ENCODE assay signal across 8 cellular contexts in genomic region chr1:115975569-115976061, GRCh38. TPM values are rescaled to one million over a fixed set of nuclear protein-coding genes. Genes with fewer than 3 reads are reported as not detected.
A peak's percentile ranks its signal among the peaks of the same experiment; 100 is the strongest.
DNase-seq lines count a peak whose midpoint lies in the region; ATAC-seq, FAIRE-seq and TF ChIP-seq lines count a peak whose summit lies in the region.

No MANE protein-coding gene starts in this region.

- H3K27ac ChIP-seq in kidney (ENCODE audit: low read depth in 2 of 2, low read length in 2 of 2) (peak overlapping the region in 1 of 2 donors; percentile 54), substantia nigra (ENCODE audit: low read depth, low read length, poor library complexity, severe bottlenecking) (peak overlapping the region; percentile 97)

- peak overlapping the region; percentile 31 for H3K27ac Mint-ChIP-seq in T-helper 1 cell treated with Interleukin-12 subunit alpha and Interleukin-12 subunit beta and Interleukin-4 antibody, amounts not matched to agents 30 μg/mL and 1 μg/mL, for 36 hours
- peak overlapping the region; percentile 22 for H3K27ac Mint-ChIP-seq in activated naive CD8-positive, alpha-beta T cell treated with anti-CD3 and anti-CD28 coated beads, Interleukin-2, amount 50 U/mL, for 24 hours

- intact Hi-C loops in kidney (cut with DNase I): no loop called here

- H3K4me1 Mint-ChIP-seq in T-helper 1 cell treated with Interleukin-12 subunit alpha and Interleukin-12 subunit beta and Interleukin-4 antibody, amounts not matched to agents 30 μg/mL and 1 μg/mL, for 36 hours (ENCODE audit: low read depth): peaks cover 7% of the 10 kb centered on the region
- H3K4me1 Mint-ChIP-seq in activated naive CD8-positive, alpha-beta T cell treated with anti-CD3 and anti-CD28 coated beads, Interleukin-2, amount 50 U/mL, for 24 hours: peaks cover 7% of the 10 kb centered on the region

- no peaks in the 10 kb centered on the region for H3K36me3 Mint-ChIP-seq in T-helper 1 cell treated with Interleukin-12 subunit alpha and Interleukin-12 subunit beta and Interleukin-4 antibody, amounts not matched to agents 30 μg/mL and 1 μg/mL, for 36 hours (ENCODE audit: low read depth)
- H3K36me3 Mint-ChIP-seq in activated naive CD8-positive, alpha-beta T cell treated with anti-CD3 and anti-CD28 coated beads, Interleukin-2, amount 50 U/mL, for 24 hours (ENCODE audit: low read depth): no peaks in the 10 kb centered on the region

- no peaks in the 10 kb centered on the region for H3K9me3 Mint-ChIP-seq in T-helper 1 cell treated with Interleukin-12 subunit alpha and Interleukin-12 subunit beta and Interleukin-4 antibody, amounts not matched to agents 30 μg/mL and 1 μg/mL, for 36 hours
- H3K9me3 Mint-ChIP-seq in activated naive CD8-positive, alpha-beta T cell treated with anti-CD3 and anti-CD28 coated beads, Interleukin-2, amount 50 U/mL, for 24 hours: no peaks in the 10 kb centered on the region

- peak overlapping the region; percentile 87 for H3K4me3 Mint-ChIP-seq in T-helper 1 cell treated with Interleukin-12 subunit alpha and Interleukin-12 subunit beta and Interleukin-4 antibody, amounts not matched to agents 30 μg/mL and 1 μg/mL, for 36 hours
- H3K4me3 Mint-ChIP-seq in activated naive CD8-positive, alpha-beta T cell treated with anti-CD3 and anti-CD28 coated beads, Interleukin-2, amount 50 U/mL, for 24 hours: peak overlapping the region; percentile 79

- peaks cover 0 to 3% of the 10 kb centered on the region in 2 donors for H3K4me1 ChIP-seq in kidney (ENCODE audit: control insufficient read depth in 1 of 2, insufficient read depth in 1 of 2, low read depth in 1 of 2, low read length in 2 of 2)

- ATAC-seq in activated naive CD8-positive, alpha-beta T cell treated with anti-CD3 and anti-CD28 coated beads, Interleukin-2, amount 50 U/mL, for 24 hours: no peak
- no peak for ATAC-seq in HG03097 (IDR thresholded peaks at IDR 0.05; ENCODE audit: low FRiP score, unreplicated experiment)

- DNase-seq in T-helper 1 cell (no peak), kidney (no peak), substantia nigra (lab: John Stamatoyannopoulos, UW) (no peak), NOMO-1 treated with dmso at 0.1 percent for 144 hours (lab: John Stamatoyannopoulos, UW; ENCODE audit: unreplicated experiment) (no peak), hypothalamus (lab: John Stamatoyannopoulos, UW) (no peak)
- DNase-seq in activated naive CD8-positive, alpha-beta T cell treated with anti-CD3 and anti-CD28 coated beads, Interleukin-2, amount 50 U/mL, for 24 hours: no peak

- no peak for FAIRE-seq in kidney (lab: Jason Lieb, UNC)

- no peak for TF ChIP-seq CTCF in kidney (IDR thresholded peaks at IDR 0.05; ENCODE audit: borderline replicate concordance, extremely low read depth, insufficient read depth)

- H3K4me3 ChIP-seq in kidney (ENCODE audit: low read length in 2 of 2): peak overlapping the region; percentile 61 to 70

- peaks cover 64% of the 10 kb centered on the region for H3K27me3 Mint-ChIP-seq in T-helper 1 cell treated with Interleukin-12 subunit alpha and Interleukin-12 subunit beta and Interleukin-4 antibody, amounts not matched to agents 30 μg/mL and 1 μg/mL, for 36 hours (ENCODE audit: low read depth)
- H3K27me3 Mint-ChIP-seq in activated naive CD8-positive, alpha-beta T cell treated with anti-CD3 and anti-CD28 coated beads, Interleukin-2, amount 50 U/mL, for 24 hours: peaks cover 46% of the 10 kb centered on the region

- H3K9ac ChIP-seq in kidney (ENCODE audit: low read length in 2 of 2): peak overlapping the region; percentile 49 to 54

- H3K9me3 ChIP-seq in kidney (ENCODE audit: control insufficient read depth in 1 of 2, low read length in 2 of 2): no peaks in the 10 kb centered on the region

- H3K36me3 ChIP-seq in kidney (ENCODE audit: control insufficient read depth in 1 of 2, insufficient read depth in 2 of 2, low read length in 2 of 2): no peaks in the 10 kb centered on the region

RNA-seq across cellular contexts. Expression of gene SLC22A15, which starts 0.7 kb away (rescaled TPM):
- total RNA-seq in kidney: 9.8 TPM
- polyA plus RNA-seq in kidney (ENCODE audit: insufficient read depth, low read depth, low replicate concordance): 3.5 TPM
